14 cellular contexts compared by ENCODE assay signal in the genomic region with DNA sequence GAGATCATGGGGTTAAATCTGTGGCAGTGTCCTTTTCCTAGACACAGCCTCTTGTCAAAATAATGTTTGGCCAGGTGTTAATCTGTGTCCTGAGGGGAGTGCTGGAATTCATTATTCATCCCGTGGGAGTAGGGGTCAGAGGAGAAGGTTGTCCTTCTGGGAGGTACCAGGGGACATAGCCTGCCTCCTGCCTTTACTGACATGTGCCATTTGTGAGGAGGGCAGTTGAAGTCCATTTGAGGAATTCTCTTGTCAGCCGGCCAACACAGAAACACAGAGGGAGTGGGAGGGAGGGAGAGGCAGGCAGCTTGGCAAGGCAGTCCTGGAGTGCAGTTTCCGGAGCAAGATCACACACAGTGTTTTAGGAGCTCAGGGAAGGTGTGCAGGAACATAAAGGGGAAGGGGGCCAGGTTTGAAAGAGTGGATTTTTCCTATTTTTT.
DNase-seq lines count a peak whose midpoint lies in the region; ATAC-seq, FAIRE-seq and TF ChIP-seq lines count a peak whose summit lies in the region.
"Had no signal": no experiment of that assay in that cellular context is flagged by ENCODE, and none has a peak within 500 bp of the region (broad histone marks: within the 10 kb centered on the region; RNA-seq: fewer than 3 reads in every experiment).

No MANE protein-coding gene starts in this region.

- ATAC-seq in GM18870 (IDR thresholded peaks at IDR 0.05; ENCODE audit: unreplicated experiment), result no peak
- ATAC-seq in effector memory CD8-positive, alpha-beta T cell (replicated peaks), result no peak

- peaks cover 45% of the 10 kb centered on the region for H3K4me1 Mint-ChIP-seq in mesothelial cell of epicardium
- peaks cover 52% of the 10 kb centered on the region for H3K4me1 Mint-ChIP-seq in type B pancreatic cell (ENCODE audit: unreplicated experiment)
- no peaks in the 10 kb centered on the region for H3K4me1 Mint-ChIP-seq in effector memory CD8-positive, alpha-beta T cell (ENCODE audit: low read depth in 2 of 2)

- no peaks in the 10 kb centered on the region for H3K36me3 Mint-ChIP-seq in mesothelial cell of epicardium
- no peaks in the 10 kb centered on the region for H3K36me3 Mint-ChIP-seq in type B pancreatic cell
- H3K36me3 Mint-ChIP-seq in effector memory CD8-positive, alpha-beta T cell (ENCODE audit: insufficient read depth), result no peaks in the 10 kb centered on the region

- H3K27ac Mint-ChIP-seq in mesothelial cell of epicardium (peak overlapping the region; percentile 9), type B pancreatic cell (peak overlapping the region; percentile 90)
- H3K27ac Mint-ChIP-seq in effector memory CD8-positive, alpha-beta T cell, result no peak overlapping the region

- H3K4me3 Mint-ChIP-seq in mesothelial cell of epicardium (peak overlapping the region; percentile 2), type B pancreatic cell (peak overlapping the region; percentile 83)
- H3K4me3 Mint-ChIP-seq in effector memory CD8-positive, alpha-beta T cell, result no peak overlapping the region

- DNase-seq in NCI-H526 treated with DMSO at 0.1 percent for 48 hours (lab: John Stamatoyannopoulos, UW), result peak; percentile 65
- peak; percentile 22 for DNase-seq in fibroblast of pulmonary artery (ENCODE audit: low read depth)
- DNase-seq in mesothelial cell of epicardium (ENCODE audit: low spot score in 2 of 2, unreplicated experiment in 2 of 2), result no peak
- no peak for DNase-seq in type B pancreatic cell (ENCODE audit: extremely low spot score, unreplicated experiment)
- no peak for DNase-seq in GM19239 (ENCODE audit: insufficient read length, low spot score)
- DNase-seq in T1000 (lab: John Stamatoyannopoulos, UW), result no peak
- no peak for DNase-seq in effector memory CD8-positive, alpha-beta T cell
- DNase-seq: amniotic stem cell; Karpas-422; NCI-H2171; stimulated activated CD4-positive, alpha-beta T cell treated with anti-CD3 and anti-CD28 coated beads, Interleukin-1b, Interleukin-23, amount 100 ng/mL, for 48 hours; stimulated activated naive CD4-positive, alpha-beta T cell treated with Interleukin-2 at 50 U/mL for 16 hours had no signal

- FAIRE-seq in GM19239 (lab: Jason Lieb, UNC), result no peak
- FAIRE-seq: GM12878 had no signal

- H3K9me3 Mint-ChIP-seq in mesothelial cell of epicardium (no peaks in the 10 kb centered on the region), type B pancreatic cell (no peaks in the 10 kb centered on the region)
- H3K9me3 Mint-ChIP-seq in effector memory CD8-positive, alpha-beta T cell, result no peaks in the 10 kb centered on the region

- H3K27me3 Mint-ChIP-seq in mesothelial cell of epicardium (ENCODE audit: low read depth), result no peaks in the 10 kb centered on the region
- H3K27me3 Mint-ChIP-seq in type B pancreatic cell, result no peaks in the 10 kb centered on the region
- peaks cover 17 to 38% of the 10 kb centered on the region in 2 donors for H3K27me3 Mint-ChIP-seq in effector memory CD8-positive, alpha-beta T cell

- no peak overlapping the region for H3K4me3 ChIP-seq in fibroblast of pulmonary artery (replicated peaks; ENCODE audit: low read depth, low read length)
- H3K4me3 ChIP-seq: GM12878 had no signal

- no peak for TF ChIP-seq CTCF in fibroblast of pulmonary artery (IDR thresholded peaks at IDR 0.05; ENCODE audit: low read length, missing control alignments)
- no peak for TF ChIP-seq CTCF in mesothelial cell of epicardium (IDR thresholded peaks at IDR 0.05; ENCODE audit: unreplicated experiment)
- no peak for TF ChIP-seq CTCF in type B pancreatic cell (conservative IDR thresholded peaks at IDR 0.05)

Comparison
In these comparisons a context has a peak if more than half of its experiments do, and no peak if none do; other contexts are left out.
1. DNase-seq: peak in NCI-H526 treated with DMSO at 0.1 percent for 48 hours (single experiment) and fibroblast of pulmonary artery (single experiment); none in mesothelial cell of epicardium (0 of 2), type B pancreatic cell (single experiment), GM19239 (single experiment), T1000 (single experiment) and effector memory CD8-positive, alpha-beta T cell (0 of 3).
2. H3K27ac Mint-ChIP-seq: peak in mesothelial cell of epicardium (single experiment) and type B pancreatic cell (single experiment); none in effector memory CD8-positive, alpha-beta T cell (0 of 2).
3. H3K4me3 Mint-ChIP-seq: peak in mesothelial cell of epicardium (single experiment) and type B pancreatic cell (single experiment); none in effector memory CD8-positive, alpha-beta T cell (0 of 2).